In the genomic region with DNA sequence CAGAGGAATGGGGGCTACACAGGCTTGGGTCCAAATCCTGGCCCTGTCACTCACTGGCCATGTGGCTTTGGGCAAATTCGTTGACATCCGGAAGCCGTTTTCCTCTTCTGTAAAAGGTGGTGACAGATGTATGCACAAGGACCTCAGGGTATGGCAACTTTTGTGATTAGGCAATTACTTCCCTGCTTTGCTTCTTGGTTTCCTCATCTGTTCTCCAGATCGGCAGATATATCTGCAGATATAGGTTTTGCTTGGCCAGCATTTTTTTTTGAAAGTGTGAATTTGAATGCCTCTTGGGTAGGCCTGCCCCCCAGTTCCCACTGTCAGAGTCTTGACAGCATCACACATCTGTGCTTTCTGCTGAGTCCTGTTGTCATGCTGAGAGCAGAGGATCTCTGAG, we compare ENCODE assay signal across 13 cellular contexts. TPM values are rescaled to one million over a fixed set of nuclear protein-coding genes. Genes with fewer than 3 reads are reported as not detected.
A peak's percentile ranks its signal among the peaks of the same experiment; 100 is the strongest.
DNase-seq lines count a peak whose midpoint lies in the region; ATAC-seq, FAIRE-seq and TF ChIP-seq lines count a peak whose summit lies in the region.
"Had no signal": no experiment of that assay in that cellular context is flagged by ENCODE, and none has a peak within 500 bp of the region (broad histone marks: within the 10 kb centered on the region; RNA-seq: fewer than 3 reads in every experiment).

No MANE protein-coding gene starts in this region.

- TF ChIP-seq CTCF in K562 (IDR thresholded peaks at IDR 0.05 in 2 of 3, conservative IDR thresholded peaks at IDR 0.05 in 1 of 3; ENCODE audit: insufficient read depth in 2 of 3, low read depth in 1 of 3, low read length in 3 of 3): no peak
- TF ChIP-seq CTCF in transverse colon (IDR thresholded peaks at IDR 0.05): no peak
- TF ChIP-seq CTCF in suprapubic skin (IDR thresholded peaks at IDR 0.05): no peak

- H3K9me3 ChIP-seq in K562 (replicated peaks; ENCODE audit: control insufficient read depth, insufficient read depth, low read depth, low read length): no peaks in the 10 kb centered on the region
- no peaks in the 10 kb centered on the region for H3K9me3 ChIP-seq in transverse colon
- H3K9me3 ChIP-seq in suprapubic skin: no peaks in the 10 kb centered on the region
- H3K9me3 ChIP-seq: pancreas had no signal

- H2AFZ ChIP-seq in K562 (ENCODE audit: low read depth, low read length): no peak overlapping the region

- H3K4me2 ChIP-seq in K562 (ENCODE audit: insufficient read depth, low read length): no peak overlapping the region

- WGBS in K562 (ENCODE audit: insufficient coverage, low coverage, missing lambda C conversion rate): 9% methylated on average over 4 of the region's 4 CpGs
- 78% methylated on average over 4 of the region's 4 CpGs; no CpG with 5 or more reads in 1 of the 2 donors for WGBS in transverse colon (ENCODE audit: low coverage in 1 of 2), 2 donors
- WGBS in suprapubic skin: 58% methylated on average over 4 of the region's 4 CpGs

- H3K27ac Mint-ChIP-seq in activated naive CD4-positive, alpha-beta T cell treated with anti-CD3 and anti-CD28 coated beads for 36 hours: peak overlapping the region; percentile 98
- no peak overlapping the region for H3K27ac Mint-ChIP-seq in stimulated activated memory B cell treated with anti-CD40 and anti-IgM and Interleukin-4, amounts not matched to agents 10 μg/mL and 1 μg/mL and 100 μg/mL, for 72 hours

- ATAC-seq in K562: no peak
- ATAC-seq in stimulated activated memory B cell treated with anti-CD40 and anti-IgM and Interleukin-4, amounts not matched to agents 10 μg/mL and 1 μg/mL and 100 μg/mL, for 72 hours: no peak
- ATAC-seq: pancreas, PC-3 had no signal

- intact Hi-C loops in activated naive CD4-positive, alpha-beta T cell treated with anti-CD3 and anti-CD28 coated beads for 36 hours (cut with micrococcal nuclease): loop anchor here (1.0 to 10.0 kb wide), 2 partner anchors 8 to 932 kb away; no protein-coding TSS in a partner anchor
- intact Hi-C loops in K562 (cut with micrococcal nuclease): no loop called here
- intact Hi-C loops in transverse colon (cut with DNase I; ENCODE audit: low total_unique reads): no loop called here

- TF ChIP-seq EP300 in K562 (IDR thresholded peaks at IDR 0.05; ENCODE audit: low read length) (no peak), transverse colon (IDR thresholded peaks at IDR 0.05; ENCODE audit: low read depth) (no peak), suprapubic skin (IDR thresholded peaks at IDR 0.05) (no peak)

- no peak for TF ChIP-seq RAD21 in K562 (CRISPR knock-in tag; conservative IDR thresholded peaks at IDR 0.05 in 1 of 2, IDR thresholded peaks at IDR 0.05 in 1 of 2)

- H3K4me1 Mint-ChIP-seq in activated naive CD4-positive, alpha-beta T cell treated with anti-CD3 and anti-CD28 coated beads for 36 hours (ENCODE audit: low read depth): peaks cover 73% of the 10 kb centered on the region
- peaks cover 49% of the 10 kb centered on the region for H3K4me1 Mint-ChIP-seq in stimulated activated memory B cell treated with anti-CD40 and anti-IgM and Interleukin-4, amounts not matched to agents 10 μg/mL and 1 μg/mL and 100 μg/mL, for 72 hours

- in situ Hi-C loops in K562 (cut with MboI) (loop anchor here (10.0 kb wide), 1 partner anchor 298 kb away; the partner anchor contains the start of gene NEK5), transverse colon (cut with MboI; ENCODE audit: low pct_ligation_motif_present in 1 of 4, low pct_unique_long_range_greater_than_20kb in 1 of 4, low sequenced_read_pairs in 3 of 4) (no loop called here)

- no peak for FAIRE-seq in K562 (lab: Jason Lieb, UNC)
- FAIRE-seq: pancreas had no signal

- no peak for DNase-seq in activated naive CD4-positive, alpha-beta T cell treated with anti-CD3 and anti-CD28 coated beads for 36 hours
- DNase-seq in activated naive CD4-positive, alpha-beta T cell treated with anti-CD3 and anti-CD28 coated beads, Interleukin-2, amount 50 U/mL, for 16 hours: no peak
- DNase-seq in NOMO-1 treated with dmso at 0.1 percent for 144 hours (lab: John Stamatoyannopoulos, UW; ENCODE audit: unreplicated experiment) (peak; percentile 59), K562 (ENCODE audit: extremely low read depth in 1 of 4, low spot score in 3 of 4) (no peak), transverse colon (no peak), suprapubic skin (ENCODE audit: low spot score in 2 of 2) (no peak), SW480 (ENCODE audit: low spot score) (no peak)
- DNase-seq: dermis blood vessel endothelial cell, DMS53, pancreas, PC-3 had no signal

- CTCF ChIA-PET in activated naive CD4-positive, alpha-beta T cell treated with anti-CD3 and anti-CD28 coated beads for 36 hours (lab: Charles Lee): interaction anchor here (1.0 to 6.4 kb wide), 9 partner anchors 8 to 29 kb away, joined by 3 to 136 read pairs (median 11); partner anchors contain the start of gene TMEM272
- CTCF ChIA-PET in K562 (lab: Yijun Ruan, JAX; ENCODE audit: low intra/inter-chr PET ratio): no interaction called here

- H3K36me3 ChIP-seq in K562 (ENCODE audit: control insufficient read depth, insufficient read depth, low read length) (no peaks in the 10 kb centered on the region), transverse colon (no peaks in the 10 kb centered on the region), suprapubic skin (no peaks in the 10 kb centered on the region)
- H3K36me3 ChIP-seq: pancreas had no signal

- H3K4me1 ChIP-seq in K562 (replicated peaks in 1 of 2; ENCODE audit: control insufficient read depth in 2 of 2, insufficient read depth in 2 of 2, low read length in 2 of 2): no peaks in the 10 kb centered on the region; a peak in 1 of 5 replicates
- H3K4me1 ChIP-seq in transverse colon: peaks cover 0 to 27% (median 4%) of the 10 kb centered on the region in 4 donors
- H3K4me1 ChIP-seq in suprapubic skin: peaks cover 13% of the 10 kb centered on the region
- H3K4me1 ChIP-seq: pancreas had no signal

- no peaks in the 10 kb centered on the region for H3K27me3 Mint-ChIP-seq in activated naive CD4-positive, alpha-beta T cell treated with anti-CD3 and anti-CD28 coated beads for 36 hours (ENCODE audit: low read depth)
- H3K27me3 Mint-ChIP-seq in stimulated activated memory B cell treated with anti-CD40 and anti-IgM and Interleukin-4, amounts not matched to agents 10 μg/mL and 1 μg/mL and 100 μg/mL, for 72 hours: no peaks in the 10 kb centered on the region

- H3K36me3 Mint-ChIP-seq in activated naive CD4-positive, alpha-beta T cell treated with anti-CD3 and anti-CD28 coated beads for 36 hours (ENCODE audit: low read depth): no peaks in the 10 kb centered on the region
- H3K36me3 Mint-ChIP-seq in stimulated activated memory B cell treated with anti-CD40 and anti-IgM and Interleukin-4, amounts not matched to agents 10 μg/mL and 1 μg/mL and 100 μg/mL, for 72 hours: no peaks in the 10 kb centered on the region

- H3K79me2 ChIP-seq in K562 (ENCODE audit: control insufficient read depth, insufficient read depth, low read length): no peaks in the 10 kb centered on the region

- no peak overlapping the region for H3K27ac ChIP-seq in K562 (ENCODE audit: extremely low read depth, low read depth, low read length)
- peak overlapping the region in 3 of 4 donors; percentile 27 to 58 (median 41) for H3K27ac ChIP-seq in transverse colon
- H3K27ac ChIP-seq in suprapubic skin: no peak overlapping the region
- H3K27ac ChIP-seq: pancreas had no signal

- H3K4me3 Mint-ChIP-seq in activated naive CD4-positive, alpha-beta T cell treated with anti-CD3 and anti-CD28 coated beads for 36 hours: peak overlapping the region; percentile 77
- no peak overlapping the region for H3K4me3 Mint-ChIP-seq in stimulated activated memory B cell treated with anti-CD40 and anti-IgM and Interleukin-4, amounts not matched to agents 10 μg/mL and 1 μg/mL and 100 μg/mL, for 72 hours

- no peak overlapping the region for H3K9ac ChIP-seq in K562 (ENCODE audit: insufficient read depth in 1 of 2, low read depth in 2 of 2, low read length in 2 of 2)

- H3K9me3 Mint-ChIP-seq in activated naive CD4-positive, alpha-beta T cell treated with anti-CD3 and anti-CD28 coated beads for 36 hours: no peaks in the 10 kb centered on the region
- H3K9me3 Mint-ChIP-seq in stimulated activated memory B cell treated with anti-CD40 and anti-IgM and Interleukin-4, amounts not matched to agents 10 μg/mL and 1 μg/mL and 100 μg/mL, for 72 hours: no peaks in the 10 kb centered on the region

- no peaks in the 10 kb centered on the region for H3K9me1 ChIP-seq in K562 (ENCODE audit: control insufficient read depth, insufficient read depth, low read length)

- H3K4me3 ChIP-seq in K562: no peak overlapping the region
- no peak overlapping the region for H3K4me3 ChIP-seq in transverse colon
- no peak overlapping the region for H3K4me3 ChIP-seq in suprapubic skin
- H3K4me3 ChIP-seq: pancreas had no signal

- no peaks in the 10 kb centered on the region for H4K20me1 ChIP-seq in K562 (replicated peaks; ENCODE audit: control insufficient read depth, insufficient read depth, low read length)

- POLR2A ChIA-PET in K562 (lab: Yijun Ruan, JAX): interaction anchor here (0.8 kb wide), 1 partner anchor 235 kb away, joined by 3 read pairs; no protein-coding TSS in a partner anchor

- H3K27me3 ChIP-seq in K562 (ENCODE audit: control insufficient read depth in 2 of 2, insufficient read depth in 2 of 2, low read length in 2 of 2) (peaks cover 2 to 41% of the 10 kb centered on the region in 2 experiments; a peak in 3 of 5 replicates), transverse colon (no peaks in the 10 kb centered on the region), suprapubic skin (no peaks in the 10 kb centered on the region)
- H3K27me3 ChIP-seq: pancreas had no signal

- no TSS peak for BruUV-seq in K562 (replicated peaks; lab: Mats Ljungman, UMichigan)

- TF ChIP-seq POLR2A in K562 (conservative IDR thresholded peaks at IDR 0.05) (no peak), transverse colon (IDR thresholded peaks at IDR 0.05) (no peak), suprapubic skin (IDR thresholded peaks at IDR 0.05) (no peak)

RNA-seq across cellular contexts. Expression of gene TMEM272, which starts 17.7 kb away (rescaled TPM):
- under 1 TPM; 0.41 to 0.42 TPM for total RNA-seq in activated naive CD4-positive, alpha-beta T cell treated with anti-CD3 and anti-CD28 coated beads for 36 hours
- total RNA-seq in K562 (2011; cell fraction: chromatin; rRNA removed; ENCODE audit: low replicate concordance): 0.30 and 0.48 TPM in 2 replicates
- total RNA-seq in K562 (2011; cell fraction: nucleolus; rRNA removed): 0.13 and 0.17 TPM in 2 replicates
- total RNA-seq in K562 (2011; cell fraction: nucleoplasm; rRNA removed): 0.44 and 0.53 TPM in 2 replicates
- 0.04 TPM in 1 of 2 replicates, not detected in the other for total RNA-seq in K562 (2014; rRNA removed)
- 0.04 and 0.06 TPM in 2 replicates for total RNA-seq in K562 (2014; rRNA removed; fragmentation: Illumina TruSeq; extraction: Trizol)
- total RNA-seq in K562 (2015; rRNA removed; fragmentation: Illumina TruSeq; extraction: Trizol): 0.11 and 0.15 TPM in 2 replicates
- total RNA-seq in K562 (2021): 0.09 and 0.16 TPM in 2 replicates
- polyA plus RNA-seq in K562 (2011; rRNA removed): 0.04 and 0.07 TPM in 2 replicates
- polyA plus RNA-seq in K562 (2011; cell fraction: cytosol; rRNA removed): 0.01 and 0.06 TPM in 2 replicates
- polyA plus RNA-seq in K562 (2011; cell fraction: nucleus; rRNA removed): 0.40 and 0.91 TPM in 2 replicates
- 0.09 and 0.11 TPM in 2 replicates for polyA plus RNA-seq in K562 (2012)
- polyA plus RNA-seq in K562 (2014; fragmentation: Illumina TruSeq; extraction: Trizol): 0.06 and 0.15 TPM in 2 replicates
- under 1 TPM in 1 of 2 experiments, not detected in 1; 0.07 TPM for polyA plus RNA-seq in K562 (2014; fragmentation: Nextera tagmentation; extraction: Ambion mirVana)
- polyA plus RNA-seq in K562 (2014; rRNA removed): 0.05 and 0.09 TPM in 2 replicates
- 0.07 and 0.21 TPM in 2 replicates for polyA minus RNA-seq in K562 (2011; rRNA and poly(A)+ RNA removed)
- not detected in 2 replicates for polyA minus RNA-seq in K562 (2011; cell fraction: cytosol; rRNA and poly(A)+ RNA removed)
- polyA minus RNA-seq in K562 (2011; cell fraction: nucleus; rRNA and poly(A)+ RNA removed): 0.13 and 0.33 TPM in 2 replicates
- not detected for total RNA-seq in transverse colon
- total RNA-seq in suprapubic skin: under 1 TPM in 3 of 4 donors, not detected in 1; 0.13 to 0.24 (median 0.17) TPM
- total RNA-seq: dermis blood vessel endothelial cell, ureter had no signal

RNA-seq across cellular contexts. Expression of gene DHRS12, which starts 23.3 kb away (rescaled TPM):
- total RNA-seq in activated naive CD4-positive, alpha-beta T cell treated with anti-CD3 and anti-CD28 coated beads for 36 hours: 1 to 10 TPM; 4.1 to 4.9 TPM
- 1.9 and 3.0 TPM in 2 replicates for total RNA-seq in K562 (2011; cell fraction: chromatin; rRNA removed; ENCODE audit: low replicate concordance)
- total RNA-seq in K562 (2011; cell fraction: nucleolus; rRNA removed): 1.0 and 1.2 TPM in 2 replicates
- 2.5 TPM in 2 replicates for total RNA-seq in K562 (2011; cell fraction: nucleoplasm; rRNA removed)
- total RNA-seq in K562 (2014; rRNA removed) (0.94 and 1.8 TPM in 2 replicates), K562 (2014; rRNA removed; fragmentation: Illumina TruSeq; extraction: Trizol) (0.77 and 1.5 TPM in 2 replicates), K562 (2015; rRNA removed; fragmentation: Illumina TruSeq; extraction: Trizol) (0.76 and 1.5 TPM in 2 replicates), K562 (2021) (1.1 and 1.2 TPM in 2 replicates), transverse colon (10 to 100 TPM in 3 of 4 donors, 1 to 10 TPM in 1; 5.2 to 17.8 (median 13.5) TPM), suprapubic skin (10 to 100 TPM in 2 of 4 donors, 1 to 10 TPM in 2; 3.5 to 25.8 (median 10.8) TPM)
- polyA plus RNA-seq in K562 (2011; rRNA removed) (2.4 and 2.7 TPM in 2 replicates), K562 (2014; fragmentation: Illumina TruSeq; extraction: Trizol) (0.93 and 0.98 TPM in 2 replicates), K562 (2014; fragmentation: Nextera tagmentation; extraction: Ambion mirVana) (under 1 TPM; 0.62 to 0.69 TPM), K562 (2014; rRNA removed) (0.82 and 1.1 TPM in 2 replicates)
- 1.2 and 1.4 TPM in 2 replicates for polyA plus RNA-seq in K562 (2011; cell fraction: cytosol; rRNA removed)
- 3.3 and 4.5 TPM in 2 replicates for polyA plus RNA-seq in K562 (2011; cell fraction: nucleus; rRNA removed)
- polyA plus RNA-seq in K562 (2012): 2.3 and 2.4 TPM in 2 replicates
- 0.88 and 1.7 TPM in 2 replicates for polyA minus RNA-seq in K562 (2011; rRNA and poly(A)+ RNA removed)
- not detected in 2 replicates for polyA minus RNA-seq in K562 (2011; cell fraction: cytosol; rRNA and poly(A)+ RNA removed)
- 1.5 and 2.3 TPM in 2 replicates for polyA minus RNA-seq in K562 (2011; cell fraction: nucleus; rRNA and poly(A)+ RNA removed)

RNA-seq across cellular contexts. Expression of gene CCDC70, which starts 34.5 kb away (rescaled TPM):
- not detected for total RNA-seq in activated naive CD4-positive, alpha-beta T cell treated with anti-CD3 and anti-CD28 coated beads for 36 hours
- total RNA-seq in K562 (2011; cell fraction: chromatin; rRNA removed; ENCODE audit: low replicate concordance): not detected in 2 replicates
- total RNA-seq in K562 (2011; cell fraction: nucleolus; rRNA removed): not detected in 2 replicates
- total RNA-seq in K562 (2011; cell fraction: nucleoplasm; rRNA removed): not detected in 2 replicates
- total RNA-seq in K562 (2014; rRNA removed): not detected in 2 replicates
- not detected in 2 replicates for total RNA-seq in K562 (2014; rRNA removed; fragmentation: Illumina TruSeq; extraction: Trizol)
- 0.19 TPM in 1 of 2 replicates, not detected in the other for total RNA-seq in K562 (2015; rRNA removed; fragmentation: Illumina TruSeq; extraction: Trizol)
- not detected in 2 replicates for total RNA-seq in K562 (2021)
- not detected in 2 replicates for polyA plus RNA-seq in K562 (2011; rRNA removed)
- not detected in 2 replicates for polyA plus RNA-seq in K562 (2011; cell fraction: cytosol; rRNA removed)
- polyA plus RNA-seq in K562 (2011; cell fraction: nucleus; rRNA removed): not detected in 2 replicates
- 0.17 and 0.25 TPM in 2 replicates for polyA plus RNA-seq in K562 (2012)
- polyA plus RNA-seq in K562 (2014; fragmentation: Illumina TruSeq; extraction: Trizol): not detected in 2 replicates
- not detected for polyA plus RNA-seq in K562 (2014; fragmentation: Nextera tagmentation; extraction: Ambion mirVana)
- not detected in 2 replicates for polyA plus RNA-seq in K562 (2014; rRNA removed)
- polyA minus RNA-seq in K562 (2011; rRNA and poly(A)+ RNA removed): not detected in 2 replicates
- not detected in 2 replicates for polyA minus RNA-seq in K562 (2011; cell fraction: cytosol; rRNA and poly(A)+ RNA removed)
- not detected in 2 replicates for polyA minus RNA-seq in K562 (2011; cell fraction: nucleus; rRNA and poly(A)+ RNA removed)
- not detected for total RNA-seq in transverse colon
- total RNA-seq in suprapubic skin: not detected
- total RNA-seq: dermis blood vessel endothelial cell, pancreas, PC-3, ureter had no signal
- polyA plus RNA-seq: pancreas had no signal

Comparison
In these comparisons a context has a peak if more than half of its experiments do, and no peak if none do; other contexts are left out.
1. H3K27ac ChIP-seq: peak in transverse colon (3 of 4); none in K562 (single experiment) and suprapubic skin (single experiment).